In the genomic region with DNA sequence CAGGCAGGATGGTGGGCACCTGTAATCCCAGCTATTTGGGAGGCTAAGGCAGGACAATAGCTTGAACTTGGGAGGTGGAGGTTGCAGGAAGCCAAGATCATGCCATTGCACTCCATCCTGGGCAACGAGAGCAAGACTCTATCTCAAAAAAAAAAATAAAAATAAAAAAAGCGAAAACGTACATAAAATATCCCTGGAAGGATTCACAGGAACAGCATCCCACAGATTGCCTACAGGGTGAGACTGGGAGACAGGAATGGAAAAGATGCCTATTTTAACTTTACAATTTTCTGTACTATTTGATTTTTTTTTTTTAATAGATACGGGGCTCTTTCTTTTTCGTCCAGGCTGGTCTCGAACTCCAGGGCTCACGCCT, we compare ENCODE assay signal across 8 cellular contexts.
DNase-seq lines count a peak whose midpoint lies in the region; ATAC-seq and TF ChIP-seq lines count a peak whose summit lies in the region.

No MANE protein-coding gene starts in this region.

- no peak overlapping the region for H3K27ac Mint-ChIP-seq in dendritic cell treated with granulocyte-macrophage colony-stimulating factor and Interleukin-4, amounts not matched to agents 40 ng/mL and 50 ng/mL, for 4 days
- H3K27ac Mint-ChIP-seq in nephron, result peak overlapping the region; percentile 97 to 98 (median 98)

- intact Hi-C loops in dendritic cell treated with granulocyte-macrophage colony-stimulating factor and Interleukin-4, amounts not matched to agents 40 ng/mL and 50 ng/mL, for 4 days (cut with micrococcal nuclease), result no loop called here

- TF ChIP-seq CTCF in AG10803 (conservative IDR thresholded peaks at IDR 0.05; ENCODE audit: low read length) (no peak), LNCaP clone FGC (IDR thresholded peaks at IDR 0.05; ENCODE audit: control insufficient read depth, extremely low read depth, insufficient read depth) (no peak), nephron (IDR thresholded peaks at IDR 0.05; ENCODE audit: unreplicated experiment in 3 of 3) (no peak), GM13977 (IDR thresholded peaks at IDR 0.05; ENCODE audit: extremely low read depth, insufficient read depth, missing control alignments) (no peak)

- in situ Hi-C loops in GM13977 (cut with MboI; ENCODE audit: low pct_unique_long_range_greater_than_20kb, low sequenced_read_pairs, unreplicated experiment), result no loop called here

- H3K4me1 Mint-ChIP-seq in dendritic cell treated with granulocyte-macrophage colony-stimulating factor and Interleukin-4, amounts not matched to agents 40 ng/mL and 50 ng/mL, for 4 days (ENCODE audit: low read depth), result peaks cover 14% of the 10 kb centered on the region
- peaks cover 4% of the 10 kb centered on the region for H3K4me1 Mint-ChIP-seq in nephron

- H3K36me3 Mint-ChIP-seq in dendritic cell treated with granulocyte-macrophage colony-stimulating factor and Interleukin-4, amounts not matched to agents 40 ng/mL and 50 ng/mL, for 4 days (ENCODE audit: low read depth), result peaks cover 7% of the 10 kb centered on the region
- H3K36me3 Mint-ChIP-seq in nephron (ENCODE audit: low read depth), result no peaks in the 10 kb centered on the region

- H3K9me3 Mint-ChIP-seq in dendritic cell treated with granulocyte-macrophage colony-stimulating factor and Interleukin-4, amounts not matched to agents 40 ng/mL and 50 ng/mL, for 4 days, result no peaks in the 10 kb centered on the region
- H3K9me3 Mint-ChIP-seq in nephron, result no peaks in the 10 kb centered on the region

- ATAC-seq in GM21619 (IDR thresholded peaks at IDR 0.05; ENCODE audit: unreplicated experiment), result no peak

- peak overlapping the region; percentile 85 for H3K4me3 Mint-ChIP-seq in dendritic cell treated with granulocyte-macrophage colony-stimulating factor and Interleukin-4, amounts not matched to agents 40 ng/mL and 50 ng/mL, for 4 days
- H3K4me3 Mint-ChIP-seq in nephron, result peak overlapping the region; percentile 98

- no peak for DNase-seq in AG10803 (ENCODE audit: low read depth)
- no peak for DNase-seq in LNCaP clone FGC (ENCODE audit: low read depth)
- DNase-seq in GM13977 (ENCODE audit: low spot score), result no peak
- no peak for DNase-seq in HuH-7.5 (ENCODE audit: low spot score)
- DNase-seq in stimulated activated CD8-positive, alpha-beta memory T cell treated with anti-CD3 and anti-CD28 coated beads, Interleukin-4, amount 100 ng/mL, for 48 hours, result no peak

- H3K4me3 ChIP-seq in AG10803 (ENCODE audit: low read length) (peak overlapping the region; percentile 74), LNCaP clone FGC (ENCODE audit: low read depth, low read length) (peak overlapping the region; percentile 54)

- H3K27me3 Mint-ChIP-seq in dendritic cell treated with granulocyte-macrophage colony-stimulating factor and Interleukin-4, amounts not matched to agents 40 ng/mL and 50 ng/mL, for 4 days, result peaks cover 72% of the 10 kb centered on the region
- peaks cover 22% of the 10 kb centered on the region for H3K27me3 Mint-ChIP-seq in nephron (ENCODE audit: low read depth)
